21 cellular contexts compared by ENCODE assay signal in the genomic region with DNA sequence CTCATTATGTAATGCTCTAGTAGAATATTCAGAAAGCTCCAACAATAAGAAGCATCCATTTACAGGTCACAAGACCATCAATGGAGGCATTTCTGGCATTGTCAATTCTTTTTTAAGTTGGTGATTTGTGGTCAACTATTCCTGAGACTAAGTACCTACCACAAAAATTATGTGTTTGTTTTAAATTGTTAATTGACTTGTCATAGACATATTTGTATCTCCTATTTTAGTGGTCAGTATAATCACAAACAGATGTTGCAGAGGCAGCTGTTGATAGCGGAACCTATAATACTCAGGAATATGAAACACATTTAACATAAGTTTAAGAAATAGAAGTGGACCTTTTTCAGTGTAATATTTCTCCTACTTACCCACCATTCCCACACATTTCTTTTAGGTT.
"Had no signal": no experiment of that assay in that cellular context is flagged by ENCODE, and none has a peak within 500 bp of the region (broad histone marks: within the 10 kb centered on the region; RNA-seq: fewer than 3 reads in every experiment).

No MANE protein-coding gene starts in this region.

- H3K27ac Mint-ChIP-seq: activated CD8-positive, alpha-beta memory T cell treated with anti-CD3 and anti-CD28 coated beads, Interleukin-2, amount 10 ng/mL, durations not matched to agents 7 days and 5 days; activated naive CD8-positive, alpha-beta T cell treated with anti-CD3 and anti-CD28 coated beads, Interleukin-2, amount 10 ng/mL, durations not matched to agents 7 days and 5 days; activated T-cell treated with anti-CD3 and anti-CD28 coated beads, Interleukin-2, amount 50 U/mL, for 24 hours; immature natural killer cell; naive B cell; stimulated activated memory B cell treated with anti-CD40 and anti-IgM and Interleukin-4, amounts not matched to agents 10 μg/mL and 1 μg/mL and 100 μg/mL, for 72 hours had no signal

- H3K4me1 ChIP-seq: ascending aorta, colonic mucosa, foreskin keratinocyte, right atrium auricular region, tibial artery, vagina had no signal

- H3K9me3 Mint-ChIP-seq: stimulated activated memory B cell treated with anti-CD40 and anti-IgM and Interleukin-4, amounts not matched to agents 10 μg/mL and 1 μg/mL and 100 μg/mL, for 72 hours had no signal

- H3K27me3 ChIP-seq: ascending aorta, colonic mucosa, foreskin keratinocyte, right atrium auricular region, tibial artery, vagina had no signal

- H3K27ac ChIP-seq: ascending aorta, colonic mucosa, foreskin keratinocyte, right atrium auricular region, tibial artery, vagina had no signal

- H3K9me3 ChIP-seq: ascending aorta, colonic mucosa, right atrium auricular region, tibial artery, vagina had no signal

- H3K4me3 ChIP-seq: ascending aorta, colonic mucosa, lung, right atrium auricular region, smooth muscle cell, tibial artery, vagina had no signal

- H3K36me3 Mint-ChIP-seq: activated CD8-positive, alpha-beta memory T cell treated with anti-CD3 and anti-CD28 coated beads, Interleukin-2, amount 10 ng/mL, durations not matched to agents 7 days and 5 days; activated naive CD8-positive, alpha-beta T cell treated with anti-CD3 and anti-CD28 coated beads, Interleukin-2, amount 10 ng/mL, durations not matched to agents 7 days and 5 days; immature natural killer cell; naive B cell; stimulated activated memory B cell treated with anti-CD40 and anti-IgM and Interleukin-4, amounts not matched to agents 10 μg/mL and 1 μg/mL and 100 μg/mL, for 72 hours had no signal

- H3K36me3 ChIP-seq: ascending aorta, colonic mucosa, right atrium auricular region, tibial artery, vagina had no signal

- H3K27me3 Mint-ChIP-seq: activated CD8-positive, alpha-beta memory T cell treated with anti-CD3 and anti-CD28 coated beads, Interleukin-2, amount 10 ng/mL, durations not matched to agents 7 days and 5 days; activated naive CD8-positive, alpha-beta T cell treated with anti-CD3 and anti-CD28 coated beads, Interleukin-2, amount 10 ng/mL, durations not matched to agents 7 days and 5 days; activated T-cell treated with anti-CD3 and anti-CD28 coated beads, Interleukin-2, amount 50 U/mL, for 24 hours; naive B cell; stimulated activated memory B cell treated with anti-CD40 and anti-IgM and Interleukin-4, amounts not matched to agents 10 μg/mL and 1 μg/mL and 100 μg/mL, for 72 hours had no signal

- DNase-seq: activated CD4-positive, alpha-beta T cell treated with anti-CD3 and anti-CD28 coated beads, Interleukin-2, amount 50 U/mL, for 4 hours; activated CD8-positive, alpha-beta memory T cell treated with anti-CD3 and anti-CD28 coated beads, Interleukin-2, amount 10 ng/mL, durations not matched to agents 7 days and 5 days; activated gamma-delta T cell; activated naive CD8-positive, alpha-beta T cell treated with anti-CD3 and anti-CD28 coated beads, Interleukin-2, amount 10 ng/mL, durations not matched to agents 7 days and 5 days; activated T-cell treated with anti-CD3 and anti-CD28 coated beads, Interleukin-2, amount 50 U/mL, for 24 hours; caudate nucleus; colonic mucosa; effector CD4-positive, alpha-beta T cell; foreskin keratinocyte; immature natural killer cell; left cardiac atrium; midbrain; naive B cell; posterior cingulate gyrus; tibial artery had no signal

- H3K4me1 Mint-ChIP-seq: activated CD8-positive, alpha-beta memory T cell treated with anti-CD3 and anti-CD28 coated beads, Interleukin-2, amount 10 ng/mL, durations not matched to agents 7 days and 5 days; activated naive CD8-positive, alpha-beta T cell treated with anti-CD3 and anti-CD28 coated beads, Interleukin-2, amount 10 ng/mL, durations not matched to agents 7 days and 5 days; immature natural killer cell; naive B cell; stimulated activated memory B cell treated with anti-CD40 and anti-IgM and Interleukin-4, amounts not matched to agents 10 μg/mL and 1 μg/mL and 100 μg/mL, for 72 hours had no signal

- H3K4me3 Mint-ChIP-seq: activated CD8-positive, alpha-beta memory T cell treated with anti-CD3 and anti-CD28 coated beads, Interleukin-2, amount 10 ng/mL, durations not matched to agents 7 days and 5 days; activated naive CD8-positive, alpha-beta T cell treated with anti-CD3 and anti-CD28 coated beads, Interleukin-2, amount 10 ng/mL, durations not matched to agents 7 days and 5 days; activated T-cell treated with anti-CD3 and anti-CD28 coated beads, Interleukin-2, amount 50 U/mL, for 24 hours; immature natural killer cell; naive B cell; stimulated activated memory B cell treated with anti-CD40 and anti-IgM and Interleukin-4, amounts not matched to agents 10 μg/mL and 1 μg/mL and 100 μg/mL, for 72 hours had no signal
